Comparison of ENCODE assay signal across 3 cellular contexts in the genomic region with DNA sequence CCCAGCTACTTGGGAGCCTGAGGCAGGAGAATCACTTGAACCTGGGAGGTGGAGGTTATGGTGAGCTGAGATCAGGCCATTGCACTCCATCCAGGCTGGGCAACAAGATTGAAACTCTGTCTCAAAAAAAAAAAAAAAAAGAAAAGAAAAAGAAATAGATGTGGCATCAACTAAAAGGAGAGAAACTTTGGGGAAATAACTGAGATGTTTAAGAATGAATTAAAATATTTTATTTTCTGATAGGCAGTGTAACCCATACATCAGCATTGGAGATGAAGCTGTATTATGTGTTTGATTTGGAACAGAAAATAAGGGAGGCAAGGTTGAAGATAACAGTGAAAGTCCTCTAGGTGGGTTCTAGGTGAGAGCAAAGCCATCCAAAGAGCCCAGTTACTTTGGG.
"Had no signal": no experiment of that assay in that cellular context is flagged by ENCODE, and none has a peak within 500 bp of the region (broad histone marks: within the 10 kb centered on the region; RNA-seq: fewer than 3 reads in every experiment).

No MANE protein-coding gene starts in this region.

- ATAC-seq: GM12878 had no signal

- H3K4me3 ChIP-seq: GM12878 had no signal

- DNase-seq: GDM1, GF-D8 had no signal
